In the genomic region with DNA sequence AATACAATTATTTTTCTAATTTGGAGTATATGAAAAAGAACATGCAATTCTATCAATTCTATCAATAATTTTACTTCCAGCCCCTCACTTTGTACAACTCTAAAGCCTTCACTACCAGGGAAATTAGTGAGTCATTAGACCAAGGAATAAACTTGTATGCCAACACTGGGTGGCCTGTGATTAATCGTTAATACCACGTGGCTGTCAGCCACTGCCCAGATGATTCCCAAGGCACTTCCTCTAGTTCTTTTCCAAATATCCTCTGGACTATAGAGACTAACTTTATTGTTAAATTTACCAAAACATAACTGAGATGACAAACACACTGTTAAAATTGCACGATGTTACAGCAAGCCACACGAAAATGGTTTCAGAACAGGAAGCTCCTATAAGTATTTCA, we compare ENCODE assay signal across 22 cellular contexts. TPM values are rescaled to one million over a fixed set of nuclear protein-coding genes. Genes with fewer than 3 reads are reported as not detected.
DNase-seq lines count a peak whose midpoint lies in the region; ATAC-seq, FAIRE-seq and TF ChIP-seq lines count a peak whose summit lies in the region.
"Had no signal": no experiment of that assay in that cellular context is flagged by ENCODE, and none has a peak within 500 bp of the region (broad histone marks: within the 10 kb centered on the region; RNA-seq: fewer than 3 reads in every experiment).

No MANE protein-coding gene starts in this region.

- H3K27ac ChIP-seq in endothelial cell of umbilical vein (ENCODE audit: insufficient read depth, low read depth, low read length) (no peak overlapping the region), gastrocnemius medialis (no peak overlapping the region)

- POLR2A ChIA-PET in endothelial cell of umbilical vein (lab: Charles Lee), result no interaction called here

- no TSS peak for BruUV-seq in endothelial cell of umbilical vein (replicated peaks; lab: Mats Ljungman, UMichigan)

- H3K36me3 ChIP-seq in MG63 (no peaks in the 10 kb centered on the region), endothelial cell of umbilical vein (ENCODE audit: control insufficient read depth in 2 of 2, extremely low read depth in 1 of 2, insufficient read depth in 2 of 2, low read length in 2 of 2) (no peaks in the 10 kb centered on the region), gastrocnemius medialis (no peaks in the 10 kb centered on the region)
- H3K36me3 ChIP-seq: adrenal gland had no signal

- H3K4me1 ChIP-seq in endothelial cell of umbilical vein (ENCODE audit: control insufficient read depth, extremely low read depth, insufficient read depth, low read length) (peaks cover 52% of the 10 kb centered on the region), gastrocnemius medialis (no peaks in the 10 kb centered on the region)
- H3K4me1 ChIP-seq: adrenal gland had no signal

- intact Hi-C loops in endothelial cell of umbilical vein (cut with micrococcal nuclease), result loop anchor here (5.0 kb wide), 1 partner anchor 77 kb away; no protein-coding TSS in a partner anchor
- intact Hi-C loops in gastrocnemius medialis (cut with DNase I; ENCODE audit: low total_unique reads), result no loop called here

- H3K4me2 ChIP-seq in endothelial cell of umbilical vein (ENCODE audit: insufficient read depth, low read length), result peak overlapping the region; percentile 53

- FAIRE-seq in endothelial cell of umbilical vein (lab: Jason Lieb, UNC), result peak; percentile 70

- peaks cover 12% of the 10 kb centered on the region for H3K79me2 ChIP-seq in endothelial cell of umbilical vein (ENCODE audit: control insufficient read depth, insufficient read depth, low read length)

- CTCF ChIA-PET in endothelial cell of umbilical vein (lab: Charles Lee), result interaction anchor here (1.0 kb wide), 1 partner anchor 23 kb away, joined by 4 read pairs; no protein-coding TSS in a partner anchor

- no peak overlapping the region for H3K9ac ChIP-seq in endothelial cell of umbilical vein (replicated peaks; ENCODE audit: extremely low read depth, insufficient read depth, low read length)

- H3K4me3 ChIP-seq in MG63 (no peak overlapping the region), endothelial cell of umbilical vein (replicated peaks in 1 of 3; ENCODE audit: insufficient read depth in 1 of 3, low read depth in 1 of 3, low read length in 3 of 3) (no peak overlapping the region), gastrocnemius medialis (no peak overlapping the region)
- H3K4me3 ChIP-seq: adrenal gland had no signal

- ATAC-seq in GM18858 (IDR thresholded peaks at IDR 0.05; ENCODE audit: unreplicated experiment), result no peak
- ATAC-seq in gastrocnemius medialis, result no peak
- ATAC-seq: activated CD8-positive, alpha-beta memory T cell treated with anti-CD3 and anti-CD28 coated beads, Interleukin-2, amount 10 ng/mL, durations not matched to agents 7 days and 5 days; left colon; Right ventricle myocardium inferior had no signal

- H3K9me3 ChIP-seq in MG63, result peaks cover 10% of the 10 kb centered on the region; the same call in 1 of the 2 replicates
- H3K9me3 ChIP-seq in endothelial cell of umbilical vein (replicated peaks; ENCODE audit: control insufficient read depth, insufficient read depth, low read length), result no peaks in the 10 kb centered on the region
- no peaks in the 10 kb centered on the region for H3K9me3 ChIP-seq in gastrocnemius medialis
- H3K9me3 ChIP-seq: adrenal gland had no signal

- DNase-seq in AG20443 (ENCODE audit: low spot score) (peak; percentile 10), MG63 (peak; percentile 64), endothelial cell of umbilical vein (ENCODE audit: low read depth, low spot score) (peak; percentile 71), kidney glomerular epithelial cell (lab: John Stamatoyannopoulos, UW) (peak; percentile 19), COLO829 (ENCODE audit: low spot score) (no peak), gastrocnemius medialis (no peak), islet precursor cell (no peak)
- DNase-seq: activated CD4-positive, alpha-beta T cell treated with anti-CD3 and anti-CD28 coated beads for 4 hours; activated CD8-positive, alpha-beta memory T cell treated with anti-CD3 and anti-CD28 coated beads, Interleukin-2, amount 10 ng/mL, durations not matched to agents 7 days and 5 days; activated gamma-delta T cell; CD8-positive, alpha-beta memory T cell; effector CD4-positive, alpha-beta T cell; KBM-7; left colon; midbrain; NCI-H2029; NCI-H510A; stimulated activated CD4-positive, alpha-beta T cell treated with anti-CD3 and anti-CD28 coated beads, Interleukin-12 subunit alpha, Interleukin-12 subunit beta, amount 100 ng/mL, for 4 hours; T-helper 1 cell had no signal

- H3K9me1 ChIP-seq in endothelial cell of umbilical vein (replicated peaks; ENCODE audit: control insufficient read depth, extremely low read depth, insufficient read depth, low read length), result no peaks in the 10 kb centered on the region

- dilution Hi-C loops in endothelial cell of umbilical vein (cut with MboI; ENCODE audit: extremely low pct_ligation_motif_present, low sequenced_read_pairs), result no loop called here

- H2AFZ ChIP-seq in endothelial cell of umbilical vein (ENCODE audit: low read depth, low read length), result no peak overlapping the region

- H3K27me3 ChIP-seq in MG63 (no peaks in the 10 kb centered on the region), endothelial cell of umbilical vein (ENCODE audit: control insufficient read depth in 2 of 2, insufficient read depth in 2 of 2, low read length in 2 of 2) (no peaks in the 10 kb centered on the region), gastrocnemius medialis (no peaks in the 10 kb centered on the region)
- H3K27me3 ChIP-seq: adrenal gland had no signal

- no peaks in the 10 kb centered on the region for H4K20me1 ChIP-seq in endothelial cell of umbilical vein (replicated peaks; ENCODE audit: control insufficient read depth, extremely low read depth, insufficient read depth, low read length)

- TF ChIP-seq CTCF in endothelial cell of umbilical vein (IDR thresholded peaks at IDR 0.05; ENCODE audit: extremely low read depth in 1 of 2, insufficient read depth in 1 of 2, low read depth in 1 of 2, low read length in 2 of 2), result no peak
- no peak for TF ChIP-seq CTCF in gastrocnemius medialis (IDR thresholded peaks at IDR 0.05 in 4 of 5, conservative IDR thresholded peaks at IDR 0.05 in 1 of 5)

- in situ Hi-C loops in gastrocnemius medialis (cut with MboI; ENCODE audit: low sequenced_read_pairs in 4 of 4), result no loop called here

- TF ChIP-seq POLR2A in endothelial cell of umbilical vein (IDR thresholded peaks at IDR 0.05; ENCODE audit: low read depth, low read length), result no peak
- TF ChIP-seq POLR2A in gastrocnemius medialis (IDR thresholded peaks at IDR 0.05), result no peak

TF ChIP-seq in endothelial cell of umbilical vein, 7 proteins besides CTCF, POLR2A, EP300 and RAD21:
- TF ChIP-seq EZH2 (IDR thresholded peaks at IDR 0.05; ENCODE audit: borderline replicate concordance, low read depth, low read length, severe bottlenecking), result no peak
- TF ChIP-seq, protein P1, sequence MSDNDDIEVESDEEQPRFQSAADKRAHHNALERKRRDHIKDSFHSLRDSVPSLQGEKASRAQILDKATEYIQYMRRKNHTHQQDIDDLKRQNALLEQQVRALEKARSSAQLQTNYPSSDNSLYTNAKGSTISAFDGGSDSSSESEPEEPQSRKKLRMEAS (IDR thresholded peaks at IDR 0.05; ENCODE audit: insufficient read depth, insufficient read length), result peak; percentile 41
- no peak for TF ChIP-seq POLR2AphosphoS5 (IDR thresholded peaks at IDR 0.05; ENCODE audit: insufficient read depth, low read depth, low read length)
- peak; percentile 41 for TF ChIP-seq FOS (IDR thresholded peaks at IDR 0.05; ENCODE audit: borderline replicate concordance, insufficient read depth, low read length)
- peak; percentile 25 for TF ChIP-seq JUN (IDR thresholded peaks at IDR 0.05; ENCODE audit: borderline replicate concordance, insufficient read depth, insufficient read length, low read depth)
- no peak for TF ChIP-seq MYC (IDR thresholded peaks at IDR 0.05; ENCODE audit: low read depth, low read length)
- TF ChIP-seq GATA2 (IDR thresholded peaks at IDR 0.05; ENCODE audit: insufficient read depth, insufficient read length, low read depth, low read length), result no peak

RNA-seq across cellular contexts. Expression of a gene that starts 45.7 kb away (rescaled TPM):
- total RNA-seq in MG63 (2014; rRNA removed; shearing (Covaris generic); ENCODE audit: low replicate concordance), result 5.2 and 7.0 TPM in 2 replicates
- total RNA-seq in endothelial cell of umbilical vein (24.5 and 29.8 TPM in 2 replicates), gastrocnemius medialis (1 to 10 TPM in 3 of 4 donors, under 1 TPM in 1; 0.91 to 1.9 (median 1.8) TPM)
- 18.1 and 21.3 TPM in 2 replicates for polyA plus RNA-seq in endothelial cell of umbilical vein
- 11.7 and 15.2 TPM in 2 replicates for polyA plus RNA-seq in endothelial cell of umbilical vein (2011; cell fraction: cytosol; rRNA removed)
- polyA plus RNA-seq in endothelial cell of umbilical vein (2011; cell fraction: nucleus; rRNA removed), result 76.8 and 83.8 TPM in 2 replicates
- polyA plus RNA-seq in endothelial cell of umbilical vein (2012), result 20.4 and 23.7 TPM in 2 replicates
- 59.9 and 81.1 TPM in 2 replicates for polyA minus RNA-seq in endothelial cell of umbilical vein
- 13.6 TPM for polyA minus RNA-seq in endothelial cell of umbilical vein (2011; cell fraction: cytosol; rRNA and poly(A)+ RNA removed)
- polyA minus RNA-seq in endothelial cell of umbilical vein (2011; cell fraction: nucleus; rRNA and poly(A)+ RNA removed), result 101 and 113 TPM in 2 replicates
- total RNA-seq: CD8-positive, alpha-beta memory T cell had no signal
- polyA plus RNA-seq: CD8-positive, alpha-beta memory T cell had no signal

Comparison
In these comparisons a context has a peak if more than half of its experiments do, and no peak if none do; other contexts are left out.
1. DNase-seq: peak in AG20443 (single experiment), MG63 (single experiment), endothelial cell of umbilical vein (single experiment) and kidney glomerular epithelial cell (single experiment); none in COLO829 (single experiment), gastrocnemius medialis (0 of 2) and islet precursor cell (single experiment).